In the genomic region with DNA sequence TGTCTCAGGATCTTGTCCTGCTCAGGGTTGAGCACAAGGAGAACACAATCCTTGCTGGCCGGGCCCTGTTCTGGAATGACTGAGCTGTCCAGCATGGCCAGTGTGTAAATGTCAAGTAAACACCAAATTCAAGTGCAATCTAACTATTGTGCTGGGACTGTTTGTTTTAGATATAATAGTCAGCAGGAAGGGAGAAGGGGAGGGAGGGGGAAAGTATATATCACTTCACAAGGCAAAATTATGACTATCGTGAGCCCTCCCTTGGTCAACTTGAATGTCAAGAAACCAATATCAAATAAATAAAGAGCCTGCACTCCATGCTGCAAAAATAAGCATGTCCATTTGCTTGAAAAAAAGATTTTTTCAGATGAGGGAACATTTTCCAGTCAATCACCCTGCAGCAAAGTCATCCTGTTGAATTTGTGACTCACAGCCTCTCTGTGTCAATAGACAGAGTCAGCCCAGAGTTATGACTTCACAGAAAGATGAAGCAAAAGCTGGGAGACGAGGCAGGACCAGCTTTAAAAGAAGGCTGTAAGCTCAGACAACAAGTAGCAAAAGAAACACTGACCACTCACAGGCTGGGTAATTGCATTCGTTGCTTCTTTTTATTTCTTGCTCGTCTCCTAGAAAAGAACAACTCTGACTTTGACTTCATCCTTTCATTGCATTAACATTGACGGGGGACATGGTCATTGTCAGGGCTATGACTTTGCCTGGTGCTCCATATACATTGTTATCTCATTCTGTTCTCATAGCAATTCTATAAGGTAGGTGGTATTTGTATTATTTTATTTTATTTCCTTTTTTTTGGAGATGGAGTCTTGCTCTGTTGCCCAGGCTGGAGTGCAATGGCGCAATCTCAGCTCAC, we compare ENCODE assay signal across 8 cellular contexts. TPM values are rescaled to one million over a fixed set of nuclear protein-coding genes. Genes with fewer than 3 reads are reported as not detected.
DNase-seq lines count a peak whose midpoint lies in the region; ATAC-seq and TF ChIP-seq lines count a peak whose summit lies in the region.

No MANE protein-coding gene starts in this region.

- CTCF ChIA-PET in RWPE1 (lab: Yijun Ruan, JAX): interaction anchor here (0.5 kb wide), 1 partner anchor 185 kb away, joined by 3 read pairs; no protein-coding TSS in a partner anchor

- H3K27me3 ChIP-seq in skeletal muscle satellite cell (ENCODE audit: control insufficient read depth, insufficient read depth, low read length): no peaks in the 10 kb centered on the region
- H3K27me3 ChIP-seq in BE2C: no peaks in the 10 kb centered on the region

- DNase-seq in H4 (ENCODE audit: low spot score): peak; percentile 61
- DNase-seq in RWPE1 (ENCODE audit: low spot score): peak; percentile 95
- peak; percentile 85 for DNase-seq in fibroblast of pulmonary artery (ENCODE audit: low read depth)
- no peak for DNase-seq in DMS114 treated with DMSO at 0.1 percent for 48 hours (lab: John Stamatoyannopoulos, UW; ENCODE audit: unreplicated experiment)
- DNase-seq in BE2C: no peak

- H3K9me3 ChIP-seq in skeletal muscle satellite cell (replicated peaks; ENCODE audit: low read length): no peaks in the 10 kb centered on the region
- no peaks in the 10 kb centered on the region for H3K9me3 ChIP-seq in BE2C

- peaks cover 24% of the 10 kb centered on the region for H3K4me1 ChIP-seq in skeletal muscle satellite cell (ENCODE audit: control insufficient read depth, insufficient read depth, low read length)
- H3K4me1 ChIP-seq in BE2C: no peaks in the 10 kb centered on the region

- no peaks in the 10 kb centered on the region for H3K36me3 ChIP-seq in skeletal muscle satellite cell (ENCODE audit: insufficient read depth, low read length)
- no peaks in the 10 kb centered on the region for H3K36me3 ChIP-seq in BE2C

- peak overlapping the region; percentile 32 for H3K9ac ChIP-seq in skeletal muscle satellite cell (ENCODE audit: low read depth, low read length)

- H3K4me2 ChIP-seq in skeletal muscle satellite cell (ENCODE audit: low read length): peak overlapping the region; percentile 69

- ATAC-seq in GM19397 (IDR thresholded peaks at IDR 0.05; ENCODE audit: unreplicated experiment): no peak
- no peak for ATAC-seq in GM19467 (IDR thresholded peaks at IDR 0.05; ENCODE audit: unreplicated experiment)

- POLR2A ChIA-PET in RWPE1 (lab: Yijun Ruan, JAX; ENCODE audit: low non-redundant PET): interaction anchor here (0.6 kb wide), 1 partner anchor 57 kb away, joined by 8 read pairs; no protein-coding TSS in a partner anchor

- H3K4me3 ChIP-seq in fibroblast of pulmonary artery (replicated peaks; ENCODE audit: low read depth, low read length) (no peak overlapping the region), skeletal muscle satellite cell (ENCODE audit: low read length) (peak overlapping the region; percentile 7), BE2C (ENCODE audit: low read depth, low read length) (no peak overlapping the region)

- H3K27ac ChIP-seq in RWPE1: peak overlapping the region; percentile 47

- TF ChIP-seq CTCF in RWPE1 (conservative IDR thresholded peaks at IDR 0.05; ENCODE audit: low read depth) (no peak), fibroblast of pulmonary artery (IDR thresholded peaks at IDR 0.05; ENCODE audit: low read length, missing control alignments) (no peak), BE2C (IDR thresholded peaks at IDR 0.05; ENCODE audit: low read depth, low read length) (no peak)

RNA-seq across cellular contexts. Expression of a gene that starts 15.3 kb away (rescaled TPM):
- 2.3 and 3.1 TPM in 2 replicates for total RNA-seq in H4 (2014; rRNA removed; shearing (Covaris generic))
- total RNA-seq in skeletal muscle satellite cell (2012; rRNA removed): 16.7 and 26.2 TPM in 2 replicates
- 0.19 TPM for polyA plus RNA-seq in BE2C (2012; ENCODE audit: insufficient read depth, insufficient read length, low read depth)

Comparison
In these comparisons a context has a peak if more than half of its experiments do, and no peak if none do; other contexts are left out.
1. DNase-seq: peak in H4 (single experiment), RWPE1 (single experiment) and fibroblast of pulmonary artery (single experiment); none in DMS114 treated with DMSO at 0.1 percent for 48 hours (single experiment) and BE2C (single experiment).